ENCODE assay signal across 1 cellular context in the genomic region with DNA sequence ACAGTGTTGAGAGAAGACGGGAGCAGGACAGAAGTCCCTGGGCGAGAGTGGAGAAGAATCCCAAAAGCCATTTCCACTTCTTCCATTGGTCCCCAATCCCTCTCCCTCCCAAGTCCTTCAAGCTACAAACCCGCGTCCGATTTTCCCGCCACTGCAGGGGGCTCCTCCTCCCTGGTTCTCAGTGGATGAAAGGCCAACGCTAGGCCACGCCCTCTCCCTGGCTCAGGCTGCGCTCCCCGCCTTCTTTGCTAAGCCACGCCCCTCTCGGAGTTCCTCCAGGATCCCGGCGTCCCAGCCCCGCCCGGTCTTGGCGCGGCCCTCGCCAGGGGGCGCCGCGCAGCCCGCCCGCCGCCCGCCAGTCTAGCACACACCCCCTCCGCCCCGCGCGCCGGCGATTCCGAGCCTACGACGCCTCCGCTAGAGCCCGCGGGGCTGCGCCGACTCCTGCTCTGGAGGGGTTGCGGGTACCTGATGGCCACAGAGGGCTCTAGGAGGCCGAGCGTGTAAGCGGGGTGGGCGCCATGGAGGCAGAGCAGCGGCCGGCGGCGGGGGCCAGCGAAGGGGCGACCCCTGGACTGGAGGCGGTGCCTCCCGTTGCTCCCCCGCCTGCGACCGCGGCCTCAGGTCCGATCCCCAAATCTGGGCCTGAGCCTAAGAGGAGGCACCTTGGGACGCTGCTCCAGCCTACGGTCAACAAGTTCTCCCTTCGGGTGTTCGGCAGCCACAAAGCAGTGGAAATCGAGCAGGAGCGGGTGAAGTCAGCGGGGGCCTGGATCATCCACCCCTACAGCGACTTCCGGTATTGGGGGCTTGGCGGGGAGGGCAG.
TF ChIP-seq lines count a peak whose summit lies in the region.

A gene (plus strand): TSS at position 394 of the 826 bp plus-strand sequence. CDS start 128 bp downstream, at position 522.

TF ChIP-seq in K562, 482 proteins besides CTCF, POLR2A, EP300 and RAD21 (continued from another document):
- TF ChIP-seq, protein P1, sequence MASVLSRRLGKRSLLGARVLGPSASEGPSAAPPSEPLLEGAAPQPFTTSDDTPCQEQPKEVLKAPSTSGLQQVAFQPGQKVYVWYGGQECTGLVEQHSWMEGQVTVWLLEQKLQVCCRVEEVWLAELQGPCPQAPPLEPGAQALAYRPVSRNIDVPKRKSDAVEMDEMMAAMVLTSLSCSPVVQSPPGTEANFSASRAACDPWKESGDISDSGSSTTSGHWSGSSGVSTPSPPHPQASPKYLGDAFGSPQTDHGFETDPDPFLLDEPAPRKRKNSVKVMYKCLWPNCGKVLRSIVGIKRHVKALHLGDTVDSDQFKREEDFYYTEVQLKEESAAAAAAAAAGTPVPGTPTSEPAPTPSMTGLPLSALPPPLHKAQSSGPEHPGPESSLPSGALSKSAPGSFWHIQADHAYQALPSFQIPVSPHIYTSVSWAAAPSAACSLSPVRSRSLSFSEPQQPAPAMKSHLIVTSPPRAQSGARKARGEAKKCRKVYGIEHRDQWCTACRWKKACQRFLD (CRISPR knock-in tag; IDR thresholded peaks at IDR 0.05): 0 out of 2 replicates have a peak, but pooled peaks have one; percentile 32
- TF ChIP-seq KDM2B (CRISPR knock-in tag; IDR thresholded peaks at IDR 0.05) (0 out of 2 replicates have a peak, but pooled peaks have one; percentile 26), PHF8 (IDR thresholded peaks at IDR 0.05; ENCODE audit: borderline replicate concordance, low read length) (peak; percentile 46; the same call in 1 of the 2 replicates), BRD4 (IDR thresholded peaks at IDR 0.05) (no peak), ZBTB7A (IDR thresholded peaks at IDR 0.05; ENCODE audit: borderline replicate concordance, control insufficient read depth, low read depth, low read length) (peak; percentile 95; the same call in 1 of the 2 replicates)
TF ChIP-seq in K562: peak in this region for 84.
